Comparison of ENCODE assay signal across 9 cellular contexts in genomic region chr10:96863922-96864543, GRCh38. TPM values are rescaled to one million over a fixed set of nuclear protein-coding genes. Genes with fewer than 3 reads are reported as not detected.
DNase-seq lines count a peak whose midpoint lies in the region; ATAC-seq and TF ChIP-seq lines count a peak whose summit lies in the region.
"Had no signal": no experiment of that assay in that cellular context is flagged by ENCODE, and none has a peak within 500 bp of the region (broad histone marks: within the 10 kb centered on the region; RNA-seq: fewer than 3 reads in every experiment).

No MANE protein-coding gene starts in this region.

- no peak overlapping the region for H3K9ac ChIP-seq in HUES48 (ENCODE audit: low read depth, low read length)

- DNase-seq in AG08396 (ENCODE audit: low spot score) (peak; percentile 12), mesothelial cell of epicardium (ENCODE audit: low spot score in 2 of 2, unreplicated experiment in 2 of 2) (no peak), NK-92 (lab: John Stamatoyannopoulos, UW; ENCODE audit: unreplicated experiment) (no peak), GM13977 (ENCODE audit: low spot score) (no peak)
- no peak for DNase-seq in activated naive CD8-positive, alpha-beta T cell treated with anti-CD3 and anti-CD28 coated beads, Interleukin-2, amount 50 U/mL, for 24 hours
- no peak for DNase-seq in activated CD4-positive, alpha-beta T cell treated with anti-CD3 and anti-CD28 coated beads for 4 hours

- H3K4me3 Mint-ChIP-seq in activated naive CD8-positive, alpha-beta T cell treated with anti-CD3 and anti-CD28 coated beads, Interleukin-2, amount 50 U/mL, for 24 hours = peak overlapping the region; percentile 41
- no peak overlapping the region for H3K4me3 Mint-ChIP-seq in mesothelial cell of epicardium
- H3K4me3 Mint-ChIP-seq: central memory CD8-positive, alpha-beta T cell had no signal

- no peak overlapping the region for H3K4me3 ChIP-seq in HUES48 (ENCODE audit: low read depth, low read length)

- H3K9me3 ChIP-seq in HUES48 (ENCODE audit: control insufficient read depth, insufficient read depth, low read length) = no peaks in the 10 kb centered on the region

- H3K36me3 Mint-ChIP-seq in activated naive CD8-positive, alpha-beta T cell treated with anti-CD3 and anti-CD28 coated beads, Interleukin-2, amount 50 U/mL, for 24 hours (ENCODE audit: low read depth) = peaks cover 38% of the 10 kb centered on the region
- H3K36me3 Mint-ChIP-seq in mesothelial cell of epicardium = peaks cover 10% of the 10 kb centered on the region

- no peak for TF ChIP-seq CTCF in mesothelial cell of epicardium (IDR thresholded peaks at IDR 0.05; ENCODE audit: unreplicated experiment)
- no peak for TF ChIP-seq CTCF in GM13977 (IDR thresholded peaks at IDR 0.05; ENCODE audit: extremely low read depth, insufficient read depth, missing control alignments)

- H3K27ac ChIP-seq in HUES48 (ENCODE audit: low read depth, low read length) = peak overlapping the region; percentile 44

- ATAC-seq in GM19023 (IDR thresholded peaks at IDR 0.05; ENCODE audit: unreplicated experiment) = peak; percentile 60
- peak; percentile 88 for ATAC-seq in activated naive CD8-positive, alpha-beta T cell treated with anti-CD3 and anti-CD28 coated beads, Interleukin-2, amount 50 U/mL, for 24 hours

- peak overlapping the region; percentile 84 for H3K27ac Mint-ChIP-seq in activated naive CD8-positive, alpha-beta T cell treated with anti-CD3 and anti-CD28 coated beads, Interleukin-2, amount 50 U/mL, for 24 hours
- peak overlapping the region; percentile 58 for H3K27ac Mint-ChIP-seq in mesothelial cell of epicardium

- peaks cover 7% of the 10 kb centered on the region for H3K36me3 ChIP-seq in HUES48 (ENCODE audit: control insufficient read depth, insufficient read depth, low read length)

- H3K9me3 Mint-ChIP-seq in activated naive CD8-positive, alpha-beta T cell treated with anti-CD3 and anti-CD28 coated beads, Interleukin-2, amount 50 U/mL, for 24 hours = no peaks in the 10 kb centered on the region
- no peaks in the 10 kb centered on the region for H3K9me3 Mint-ChIP-seq in mesothelial cell of epicardium
- H3K9me3 Mint-ChIP-seq: central memory CD8-positive, alpha-beta T cell had no signal

- H3K27me3 ChIP-seq in HUES48 (ENCODE audit: control insufficient read depth, insufficient read depth, low read length) = no peaks in the 10 kb centered on the region

- H3K4me1 ChIP-seq in HUES48 (ENCODE audit: control insufficient read depth, insufficient read depth, low read length) = peaks cover 6% of the 10 kb centered on the region; the same call in 1 of the 2 replicates

- peaks cover 54% of the 10 kb centered on the region for H3K4me1 Mint-ChIP-seq in activated naive CD8-positive, alpha-beta T cell treated with anti-CD3 and anti-CD28 coated beads, Interleukin-2, amount 50 U/mL, for 24 hours
- H3K4me1 Mint-ChIP-seq in mesothelial cell of epicardium = peaks cover 9% of the 10 kb centered on the region

- no peaks in the 10 kb centered on the region for H3K27me3 Mint-ChIP-seq in activated naive CD8-positive, alpha-beta T cell treated with anti-CD3 and anti-CD28 coated beads, Interleukin-2, amount 50 U/mL, for 24 hours
- no peaks in the 10 kb centered on the region for H3K27me3 Mint-ChIP-seq in mesothelial cell of epicardium (ENCODE audit: low read depth)
- H3K27me3 Mint-ChIP-seq: central memory CD8-positive, alpha-beta T cell had no signal

- in situ Hi-C loops in GM13977 (cut with MboI; ENCODE audit: low pct_unique_long_range_greater_than_20kb, low sequenced_read_pairs, unreplicated experiment) = no loop called here

RNA-seq across cellular contexts. Expression of gene LCOR, which starts 31.9 kb away (rescaled TPM):
- total RNA-seq in mesothelial cell of epicardium = 65.8 to 70.9 TPM (median 68.2 TPM) in 3 replicates
